ENCODE assay signal across 8 cellular contexts in the genomic region with DNA sequence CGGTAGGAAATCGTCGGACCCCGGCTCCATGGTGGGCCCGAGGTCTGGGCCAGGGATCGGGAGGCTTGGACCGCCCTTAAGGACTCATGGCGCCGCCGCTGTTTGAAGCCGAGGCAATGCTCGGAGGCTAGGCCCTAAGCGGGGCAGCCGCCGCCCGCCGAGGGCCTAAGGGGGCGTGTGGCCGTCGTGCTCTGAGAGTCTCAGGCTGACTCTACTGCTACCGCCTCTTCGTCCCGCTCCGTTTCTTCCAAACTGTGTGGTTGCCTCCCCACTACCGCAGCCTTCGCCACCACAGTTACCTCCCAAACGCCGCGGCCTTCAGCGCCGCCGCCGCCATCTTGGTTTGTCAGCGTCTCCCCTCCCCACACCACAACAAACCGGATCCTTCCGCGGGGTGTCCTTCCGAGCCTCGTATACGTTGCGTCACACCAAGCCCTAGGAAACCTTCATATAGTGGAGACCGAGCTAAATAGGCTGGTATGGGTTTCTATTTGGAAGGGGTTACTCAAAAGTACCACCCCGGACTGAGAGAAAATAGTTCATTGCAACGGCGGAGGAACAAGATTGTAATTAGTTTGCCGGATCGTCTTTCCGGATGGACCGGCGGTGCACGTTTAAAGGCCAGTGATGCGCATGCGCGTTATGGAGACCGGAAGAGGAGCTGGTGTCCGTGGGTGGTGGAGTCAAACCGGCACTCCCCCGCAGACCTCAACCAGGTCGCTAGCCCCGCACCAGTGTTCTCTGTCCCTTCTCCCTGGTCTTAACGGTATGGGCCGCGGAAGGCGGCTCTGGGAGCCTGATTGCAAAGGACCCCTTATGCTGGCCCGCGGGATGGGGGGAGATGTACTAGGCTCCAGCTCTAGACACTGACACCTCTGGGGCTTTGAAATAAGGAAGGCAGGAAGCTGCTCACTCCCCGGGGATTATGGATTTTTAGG. TPM values are rescaled to one million over a fixed set of nuclear protein-coding genes. Genes with fewer than 3 reads are reported as not detected.
DNase-seq lines count a peak whose midpoint lies in the region; ATAC-seq and TF ChIP-seq lines count a peak whose summit lies in the region.

A gene (minus strand): TSS at position 348 of the 938 bp plus-strand sequence. CDS start 318 bp downstream, at position 30.

- intact Hi-C loops in activated CD4-positive, alpha-beta T cell treated with anti-CD3 and anti-CD28 coated beads, Interleukin-2, amount 10 ng/mL, durations not matched to agents 24 days and 14 days (cut with micrococcal nuclease), result loop anchor here (2.0 kb wide), 1 partner anchor 198 kb away; a partner anchor contains a TSS

- ATAC-seq in HG03457 (IDR thresholded peaks at IDR 0.05; ENCODE audit: unreplicated experiment), result peak; percentile 66

- peaks cover 43% of the 10 kb centered on the region for H3K4me1 Mint-ChIP-seq in activated CD4-positive, alpha-beta T cell treated with anti-CD3 and anti-CD28 coated beads, Interleukin-2, amount 10 ng/mL, durations not matched to agents 24 days and 14 days

- peak within 1 kb of the TSS; percentile 99 for H3K27ac Mint-ChIP-seq in activated CD4-positive, alpha-beta T cell treated with anti-CD3 and anti-CD28 coated beads, Interleukin-2, amount 10 ng/mL, durations not matched to agents 24 days and 14 days

- H3K36me3 Mint-ChIP-seq in activated CD4-positive, alpha-beta T cell treated with anti-CD3 and anti-CD28 coated beads, Interleukin-2, amount 10 ng/mL, durations not matched to agents 24 days and 14 days (ENCODE audit: low read depth), result peaks cover 23% of the 10 kb centered on the region

- peak within 1 kb of the TSS; percentile 88 to 90 for H3K27ac ChIP-seq in coronary artery

- H3K9me3 Mint-ChIP-seq in activated CD4-positive, alpha-beta T cell treated with anti-CD3 and anti-CD28 coated beads, Interleukin-2, amount 10 ng/mL, durations not matched to agents 24 days and 14 days, result no peaks in the 10 kb centered on the region

- H3K4me3 Mint-ChIP-seq in activated CD4-positive, alpha-beta T cell treated with anti-CD3 and anti-CD28 coated beads, Interleukin-2, amount 10 ng/mL, durations not matched to agents 24 days and 14 days, result peak within 1 kb of the TSS; percentile 97

- peak; percentile 68 to 80 for DNase-seq in AML-193 (lab: John Stamatoyannopoulos, UW)
- peak; percentile 97 for DNase-seq in GM19238 (ENCODE audit: insufficient read length, low spot score)
- peak; percentile 71 for DNase-seq in NCI-H526 treated with DMSO at 0.1 percent for 48 hours (lab: John Stamatoyannopoulos, UW)
- DNase-seq in activated CD4-positive, alpha-beta T cell treated with anti-CD3 and anti-CD28 coated beads, Interleukin-2, amount 10 ng/mL, durations not matched to agents 24 days and 14 days, result peak; percentile 95
- peak; percentile 93 for DNase-seq in coronary artery (ENCODE audit: low spot score)
- DNase-seq in left kidney (ENCODE audit: low read depth, low spot score), result peak; percentile 97
- peak; percentile 84 for DNase-seq in stimulated activated CD4-positive, alpha-beta T cell treated with anti-CD3 and anti-CD28 coated beads, Interleukin-2, amount 100 ng/mL, for 24 hours

- no peaks in the 10 kb centered on the region for H3K27me3 Mint-ChIP-seq in activated CD4-positive, alpha-beta T cell treated with anti-CD3 and anti-CD28 coated beads, Interleukin-2, amount 10 ng/mL, durations not matched to agents 24 days and 14 days

- TF ChIP-seq CTCF in coronary artery (IDR thresholded peaks at IDR 0.05), result no peak

- H3K4me3 ChIP-seq in coronary artery, result peak within 1 kb of the TSS; percentile 89

RNA-seq across cellular contexts. Expression of the gene that starts here (rescaled TPM):
- total RNA-seq in activated CD4-positive, alpha-beta T cell treated with anti-CD3 and anti-CD28 coated beads, Interleukin-2, amount 10 ng/mL, durations not matched to agents 24 days and 14 days, result 112 and 119 TPM in 2 replicates

Comparison
In these comparisons a context has a peak if more than half of its experiments do, and no peak if none do; other contexts are left out.
1. Peak in every context shown above with its lines: DNase-seq, ATAC-seq, H3K4me3 ChIP-seq and H3K27ac ChIP-seq.